Comparison of ENCODE assay signal across 9 cellular contexts in the genomic region with DNA sequence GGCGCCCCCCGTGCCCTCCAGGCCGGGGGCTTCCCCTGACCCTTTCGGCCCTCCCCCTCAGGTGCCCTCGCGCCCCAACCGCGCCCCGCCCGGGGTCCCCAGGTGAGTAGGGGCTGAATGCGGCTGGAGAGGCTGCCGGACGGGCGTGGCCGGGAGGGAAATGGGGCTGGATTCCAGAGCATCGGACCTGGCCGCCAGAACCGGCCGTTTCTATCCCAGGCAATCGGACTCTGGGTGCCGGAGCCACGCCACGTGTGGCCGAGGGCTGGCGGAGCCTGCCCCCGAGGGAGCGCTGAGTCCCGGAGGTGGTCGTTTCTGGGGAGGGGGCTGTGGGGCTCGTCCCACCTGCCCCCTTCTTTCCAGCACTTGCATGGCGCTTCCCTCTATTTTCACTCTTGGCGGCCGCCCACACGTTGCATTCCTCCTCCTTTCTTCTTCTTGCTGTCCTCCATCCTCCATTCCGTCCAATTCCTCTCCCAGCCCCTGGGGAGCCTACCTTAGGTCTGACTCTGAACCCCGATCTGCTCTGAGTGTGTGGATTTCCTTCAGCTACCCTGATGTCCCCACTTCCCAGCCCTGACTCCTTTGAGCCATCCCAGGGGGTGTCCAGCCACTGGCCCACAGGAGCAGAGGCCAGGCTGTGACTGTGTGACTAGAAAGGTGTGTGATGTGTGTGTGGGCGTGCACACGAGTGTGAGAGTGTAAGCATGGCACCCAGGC. TPM values are rescaled to one million over a fixed set of nuclear protein-coding genes. Genes with fewer than 3 reads are reported as not detected.
A peak's percentile ranks its signal among the peaks of the same experiment; 100 is the strongest.
DNase-seq lines count a peak whose midpoint lies in the region; TF ChIP-seq lines count a peak whose summit lies in the region.
"Had no signal": no experiment of that assay in that cellular context is flagged by ENCODE, and none has a peak within 500 bp of the region (broad histone marks: within the 10 kb centered on the region; RNA-seq: fewer than 3 reads in every experiment).

No MANE protein-coding gene starts in this region.

- H3K27ac ChIP-seq in C4-2B (peak overlapping the region; percentile 41), Karpas-422 (ENCODE audit: low read length) (no peak overlapping the region)

- DNase-seq in HFF-Myc (ENCODE audit: extremely low read depth, low read depth): no peak
- no peak for DNase-seq in astrocyte of the spinal cord (ENCODE audit: low read depth, low spot score)
- no peak for DNase-seq in mesothelial cell of epicardium (ENCODE audit: low spot score in 2 of 2, unreplicated experiment in 2 of 2)
- DNase-seq in A172 (ENCODE audit: low spot score): no peak
- no peak for DNase-seq in Karpas-422
- no peak for DNase-seq in GM10248 (ENCODE audit: extremely low spot score)
- no peak for DNase-seq in activated CD8-positive, alpha-beta memory T cell treated with anti-CD3 and anti-CD28 coated beads for 24 hours
- DNase-seq: GF-D8 had no signal

- peaks cover 14% of the 10 kb centered on the region for H3K4me1 ChIP-seq in Karpas-422 (ENCODE audit: low read length)

- no peak overlapping the region for H2AFZ ChIP-seq in Karpas-422 (ENCODE audit: low read length)

- POLR2A ChIA-PET in GM10248 (lab: Yijun Ruan, JAX): interaction anchor here (0.8 kb wide), 1 partner anchor 25 kb away, joined by 6 read pairs; a partner anchor contains a TSS

- H3K27ac Mint-ChIP-seq in mesothelial cell of epicardium: no peak overlapping the region

- no peaks in the 10 kb centered on the region for H3K9me2 ChIP-seq in Karpas-422 (replicated peaks; ENCODE audit: insufficient read depth, low read length)

- H3K4me3 Mint-ChIP-seq in mesothelial cell of epicardium: peak overlapping the region; percentile 67

- no peak overlapping the region for H3K4me2 ChIP-seq in Karpas-422 (ENCODE audit: low read depth, low read length, poor library complexity, severe bottlenecking)

- H3K4me3 ChIP-seq in HFF-Myc (replicated peaks; ENCODE audit: low read depth, low read length): peak overlapping the region; percentile 43
- H3K4me3 ChIP-seq in astrocyte of the spinal cord (ENCODE audit: low read depth, low read length): peak overlapping the region; percentile 34
- H3K4me3 ChIP-seq in Karpas-422 (ENCODE audit: low read length): no peak overlapping the region

- H4K20me1 ChIP-seq in Karpas-422 (ENCODE audit: insufficient read depth, low read depth, low read length): 0 out of 2 replicates have a peak, but pooled peaks cover 6% of the 10 kb centered on the region

- no peak overlapping the region for H3K9ac ChIP-seq in Karpas-422 (ENCODE audit: low read length)

- no peak for TF ChIP-seq CTCF in C4-2B (conservative IDR thresholded peaks at IDR 0.05)
- no peak for TF ChIP-seq CTCF in HFF-Myc (IDR thresholded peaks at IDR 0.05; ENCODE audit: low read depth, low read length, missing control alignments)
- no peak for TF ChIP-seq CTCF in astrocyte of the spinal cord (IDR thresholded peaks at IDR 0.05; ENCODE audit: low read depth, low read length)
- no peak for TF ChIP-seq CTCF in mesothelial cell of epicardium (IDR thresholded peaks at IDR 0.05; ENCODE audit: unreplicated experiment)
- TF ChIP-seq CTCF in GM10248 (IDR thresholded peaks at IDR 0.05; ENCODE audit: control extremely low read depth, extremely low read depth, low read depth, missing control alignments): no peak

- H3K9me3 Mint-ChIP-seq in mesothelial cell of epicardium: no peaks in the 10 kb centered on the region

- no peaks in the 10 kb centered on the region for H3K36me3 ChIP-seq in Karpas-422 (ENCODE audit: insufficient read depth, low read length)

- H3K4me1 Mint-ChIP-seq in mesothelial cell of epicardium: peaks cover 13% of the 10 kb centered on the region

- H3K9me3 ChIP-seq in Karpas-422 (ENCODE audit: low read length): no peaks in the 10 kb centered on the region

- in situ Hi-C loops in astrocyte of the spinal cord (cut with HindIII; ENCODE audit: low sequenced_read_pairs): no loop called here

- H3K27me3 Mint-ChIP-seq in mesothelial cell of epicardium (ENCODE audit: low read depth): no peaks in the 10 kb centered on the region

- no peaks in the 10 kb centered on the region for H3K79me2 ChIP-seq in Karpas-422 (ENCODE audit: low read length)

- CTCF ChIA-PET in GM10248 (lab: Yijun Ruan, JAX): interaction anchor here (0.8 to 1.7 kb wide), 5 partner anchors 10 to 111 kb away, joined by 3 to 7 read pairs (median 5); no protein-coding TSS in a partner anchor

- no peaks in the 10 kb centered on the region for H3K27me3 ChIP-seq in Karpas-422 (ENCODE audit: low read length)

- H3K36me3 Mint-ChIP-seq in mesothelial cell of epicardium: peaks cover 8% of the 10 kb centered on the region

RNA-seq across cellular contexts. Expression of a gene that starts 24.8 kb away (rescaled TPM):
- total RNA-seq in mesothelial cell of epicardium: 177 to 195 TPM (median 186 TPM) in 3 replicates
- total RNA-seq in A172 (2014; rRNA removed; shearing (Covaris generic)): 118 and 155 TPM in 2 replicates
- total RNA-seq in Karpas-422 (2014; rRNA removed; shearing (Covaris generic); ENCODE audit: low replicate concordance): 16.2 and 75.3 TPM in 2 replicates

RNA-seq across cellular contexts. Expression of a gene that starts 25.1 kb away (rescaled TPM):
- 24.1 to 26.0 TPM (median 24.3 TPM) in 3 replicates for total RNA-seq in mesothelial cell of epicardium
- 110 and 118 TPM in 2 replicates for total RNA-seq in A172 (2014; rRNA removed; shearing (Covaris generic))
- 34.5 and 37.6 TPM in 2 replicates for total RNA-seq in Karpas-422 (2014; rRNA removed; shearing (Covaris generic); ENCODE audit: low replicate concordance)

RNA-seq across cellular contexts. Expression of a gene that starts 47.8 kb away (rescaled TPM):
- total RNA-seq in mesothelial cell of epicardium: 86.8 to 98.6 TPM (median 89.2 TPM) in 3 replicates
- 16.7 and 20.6 TPM in 2 replicates for total RNA-seq in A172 (2014; rRNA removed; shearing (Covaris generic))
- total RNA-seq in Karpas-422 (2014; rRNA removed; shearing (Covaris generic); ENCODE audit: low replicate concordance): 0.65 and 5.0 TPM in 2 replicates

RNA-seq across cellular contexts. Expression of a gene that starts 59.6 kb away (rescaled TPM):
- total RNA-seq in mesothelial cell of epicardium: 152 to 157 TPM (median 155 TPM) in 3 replicates
- 60.6 and 70.1 TPM in 2 replicates for total RNA-seq in A172 (2014; rRNA removed; shearing (Covaris generic))
- total RNA-seq in Karpas-422 (2014; rRNA removed; shearing (Covaris generic); ENCODE audit: low replicate concordance): 62.7 and 84.0 TPM in 2 replicates
